7 cellular contexts compared by ENCODE assay signal in the genomic region with DNA sequence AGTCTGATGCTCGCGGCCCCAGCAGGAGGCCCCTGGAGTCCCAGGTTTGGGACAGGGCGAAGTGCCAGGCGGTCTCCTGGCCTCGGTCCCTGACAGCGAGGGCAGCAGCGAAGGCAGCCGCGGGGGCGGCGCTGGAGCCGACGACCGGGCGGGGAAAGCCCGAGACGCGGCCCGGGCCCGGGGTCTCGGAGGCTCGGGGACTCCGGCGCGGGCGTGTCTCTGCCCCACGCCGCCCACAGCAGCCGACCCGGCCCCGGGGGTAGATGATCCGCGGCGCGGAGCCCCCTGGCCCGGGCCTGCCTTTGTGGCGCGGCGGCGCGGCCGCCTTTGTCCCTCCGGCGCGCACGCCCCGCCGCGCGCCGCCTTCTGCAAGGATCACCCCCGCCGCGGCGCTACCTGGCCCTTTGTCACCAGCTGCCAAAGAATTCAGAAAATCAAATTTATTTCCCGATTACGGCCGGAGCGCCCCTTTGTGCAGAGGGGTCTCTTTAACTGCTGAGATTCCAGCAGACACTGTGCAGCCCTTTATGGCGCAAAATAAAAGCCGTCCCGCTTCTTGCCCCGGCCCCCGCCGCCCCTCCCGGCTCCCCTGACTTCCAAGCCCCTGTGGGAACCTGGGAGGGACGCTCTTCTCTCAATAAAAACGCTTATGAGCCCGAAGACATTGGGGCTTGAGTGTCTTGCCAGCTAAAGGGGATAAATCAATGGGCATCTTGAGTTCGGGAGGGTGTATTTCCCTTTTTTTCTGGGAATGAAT.
DNase-seq lines count a peak whose midpoint lies in the region; ATAC-seq lines count a peak whose summit lies in the region.

No MANE protein-coding gene starts in this region.

- peak overlapping the region; percentile 54 for H3K4me2 ChIP-seq in mesenchymal stem cell (ENCODE audit: low read length, poor library complexity, severe bottlenecking)

- H3K18ac ChIP-seq in mesenchymal stem cell (ENCODE audit: low read depth in 1 of 2, low read length in 2 of 2) = peak overlapping the region; percentile 23 to 38

- H2AK5ac ChIP-seq in mesenchymal stem cell (ENCODE audit: low read length, severe bottlenecking) = no peak overlapping the region

- H3K36me3 ChIP-seq in mesenchymal stem cell (ENCODE audit: control insufficient read depth in 1 of 2, insufficient read depth in 2 of 2, low read depth in 1 of 2, low read length in 2 of 2) = no peaks in the 10 kb centered on the region

- peaks cover 34 to 70% of the 10 kb centered on the region in 2 experiments for H3K27me3 ChIP-seq in mesenchymal stem cell (ENCODE audit: control insufficient read depth in 1 of 2, insufficient read depth in 1 of 2, low read length in 2 of 2)

- no peaks in the 10 kb centered on the region for H3K9me3 ChIP-seq in mesenchymal stem cell (ENCODE audit: control insufficient read depth, low read length)

- H2BK12ac ChIP-seq in mesenchymal stem cell (ENCODE audit: low read length in 2 of 2) = peak overlapping the region in 1 of 2 experiments; percentile 76

- DNase-seq in HuH-7 (ENCODE audit: low spot score) = peak; percentile 68
- DNase-seq in astrocyte of the hippocampus (ENCODE audit: low read depth, low spot score) = peak; percentile 57
- no peak for DNase-seq in mesenchymal stem cell

- H2AFZ ChIP-seq in mesenchymal stem cell (ENCODE audit: low read depth, low read length) = peak overlapping the region; percentile 78

- peak overlapping the region; percentile 83 for H4K8ac ChIP-seq in mesenchymal stem cell (ENCODE audit: low read length)

- peak overlapping the region; percentile 83 for H2BK15ac ChIP-seq in mesenchymal stem cell (ENCODE audit: low read depth, poor library complexity, severe bottlenecking)

- H3K23ac ChIP-seq in mesenchymal stem cell (ENCODE audit: low read length in 2 of 2) = no peak overlapping the region

- H3K27ac ChIP-seq in mesenchymal stem cell (ENCODE audit: low read length, poor library complexity, severe bottlenecking) = no peak overlapping the region

- no peak overlapping the region for H2BK5ac ChIP-seq in mesenchymal stem cell (ENCODE audit: low read depth, low read length, poor library complexity, severe bottlenecking)

- H3K4me1 ChIP-seq in mesenchymal stem cell (ENCODE audit: control insufficient read depth, insufficient read depth, low read depth, low read length) = no peaks in the 10 kb centered on the region

- H3K79me1 ChIP-seq in mesenchymal stem cell (replicated peaks; ENCODE audit: low read length, poor library complexity, severe bottlenecking) = no peaks in the 10 kb centered on the region

- H3K14ac ChIP-seq in mesenchymal stem cell (ENCODE audit: low read length in 2 of 2) = no peak overlapping the region

- ATAC-seq in GM18511 (IDR thresholded peaks at IDR 0.05; ENCODE audit: unreplicated experiment) (peak; percentile 55), HG02588 (IDR thresholded peaks at IDR 0.05; ENCODE audit: unreplicated experiment) (no peak), GM21390 (IDR thresholded peaks at IDR 0.05; ENCODE audit: unreplicated experiment) (no peak), HG03342 (IDR thresholded peaks at IDR 0.05; ENCODE audit: unreplicated experiment) (no peak)

- H4K91ac ChIP-seq in mesenchymal stem cell (ENCODE audit: low read length) = no peak overlapping the region

- H3K9ac ChIP-seq in mesenchymal stem cell (ENCODE audit: low read length) = no peak overlapping the region

- peak overlapping the region in 1 of 2 experiments; percentile 44 for H3K4me3 ChIP-seq in mesenchymal stem cell (ENCODE audit: insufficient read depth in 1 of 2, low read depth in 1 of 2, low read length in 2 of 2)

- peak overlapping the region; percentile 46 for H2BK120ac ChIP-seq in mesenchymal stem cell (ENCODE audit: low read depth, low read length)

- no peak overlapping the region for H3K4ac ChIP-seq in mesenchymal stem cell (ENCODE audit: low read depth in 1 of 2, low read length in 2 of 2)

- 9% methylated on average over 67 of the region's 70 CpGs for WGBS in mesenchymal stem cell
